2 cellular contexts compared by ENCODE assay signal in the genomic region with DNA sequence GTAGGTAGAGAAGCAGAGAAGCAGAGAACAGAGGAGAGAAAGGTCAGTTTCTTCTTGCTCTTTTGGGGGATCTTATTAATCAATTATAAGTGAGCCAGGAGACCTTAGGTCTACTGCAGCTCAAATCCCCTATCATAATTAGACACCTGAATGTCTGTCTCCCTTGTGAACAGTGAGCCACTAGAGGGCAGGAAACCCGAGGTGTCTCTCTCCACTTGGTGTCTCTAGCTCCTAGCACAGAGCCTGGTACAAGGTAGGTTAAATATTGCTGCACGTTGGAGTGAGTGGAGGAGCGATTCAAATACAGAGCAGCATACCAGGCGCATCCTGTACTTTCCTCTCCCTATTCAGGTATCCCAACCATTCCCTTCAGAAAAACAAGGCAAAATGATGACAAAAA.
TF ChIP-seq lines count a peak whose summit lies in the region.

No MANE protein-coding gene starts in this region.

TF ChIP-seq in IMR-90, 13 proteins besides CTCF, POLR2A, EP300 and RAD21:
- TF ChIP-seq MAZ (IDR thresholded peaks at IDR 0.05; ENCODE audit: borderline replicate concordance, low read depth, low read length): no peak
- TF ChIP-seq RCOR1 (IDR thresholded peaks at IDR 0.05; ENCODE audit: insufficient replicate concordance, low read length): no peak
- no peak for TF ChIP-seq CEBPB (IDR thresholded peaks at IDR 0.05; ENCODE audit: low read depth, low read length)
- no peak for TF ChIP-seq NFE2L2 (IDR thresholded peaks at IDR 0.05; ENCODE audit: low read depth, low read length)
- TF ChIP-seq SMC3 (IDR thresholded peaks at IDR 0.05; ENCODE audit: low read depth, low read length): no peak
- TF ChIP-seq FOS (IDR thresholded peaks at IDR 0.05; ENCODE audit: low read depth, low read length): no peak
- no peak for TF ChIP-seq MXI1 (IDR thresholded peaks at IDR 0.05; ENCODE audit: borderline replicate concordance, low read depth, low read length)
- no peak for TF ChIP-seq USF2 (IDR thresholded peaks at IDR 0.05; ENCODE audit: low read depth, low read length)
- no peak for TF ChIP-seq RFX5 (IDR thresholded peaks at IDR 0.05; ENCODE audit: low read depth, low read length)
- no peak for TF ChIP-seq MAFK (IDR thresholded peaks at IDR 0.05; ENCODE audit: low read depth, low read length)
- TF ChIP-seq, protein P1, sequence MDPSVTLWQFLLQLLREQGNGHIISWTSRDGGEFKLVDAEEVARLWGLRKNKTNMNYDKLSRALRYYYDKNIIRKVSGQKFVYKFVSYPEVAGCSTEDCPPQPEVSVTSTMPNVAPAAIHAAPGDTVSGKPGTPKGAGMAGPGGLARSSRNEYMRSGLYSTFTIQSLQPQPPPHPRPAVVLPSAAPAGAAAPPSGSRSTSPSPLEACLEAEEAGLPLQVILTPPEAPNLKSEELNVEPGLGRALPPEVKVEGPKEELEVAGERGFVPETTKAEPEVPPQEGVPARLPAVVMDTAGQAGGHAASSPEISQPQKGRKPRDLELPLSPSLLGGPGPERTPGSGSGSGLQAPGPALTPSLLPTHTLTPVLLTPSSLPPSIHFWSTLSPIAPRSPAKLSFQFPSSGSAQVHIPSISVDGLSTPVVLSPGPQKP (IDR thresholded peaks at IDR 0.05; ENCODE audit: borderline replicate concordance, low read depth, low read length): no peak
- TF ChIP-seq CHD1 (IDR thresholded peaks at IDR 0.05; ENCODE audit: low read depth, low read length): no peak
- no peak for TF ChIP-seq BHLHE40 (IDR thresholded peaks at IDR 0.05; ENCODE audit: low read depth, low read length)
TF ChIP-seq in IMR-90: peak in this region for 0.

TF ChIP-seq in GM12878, 131 proteins besides CTCF, POLR2A, EP300 and RAD21:
- TF ChIP-seq, protein P2, sequence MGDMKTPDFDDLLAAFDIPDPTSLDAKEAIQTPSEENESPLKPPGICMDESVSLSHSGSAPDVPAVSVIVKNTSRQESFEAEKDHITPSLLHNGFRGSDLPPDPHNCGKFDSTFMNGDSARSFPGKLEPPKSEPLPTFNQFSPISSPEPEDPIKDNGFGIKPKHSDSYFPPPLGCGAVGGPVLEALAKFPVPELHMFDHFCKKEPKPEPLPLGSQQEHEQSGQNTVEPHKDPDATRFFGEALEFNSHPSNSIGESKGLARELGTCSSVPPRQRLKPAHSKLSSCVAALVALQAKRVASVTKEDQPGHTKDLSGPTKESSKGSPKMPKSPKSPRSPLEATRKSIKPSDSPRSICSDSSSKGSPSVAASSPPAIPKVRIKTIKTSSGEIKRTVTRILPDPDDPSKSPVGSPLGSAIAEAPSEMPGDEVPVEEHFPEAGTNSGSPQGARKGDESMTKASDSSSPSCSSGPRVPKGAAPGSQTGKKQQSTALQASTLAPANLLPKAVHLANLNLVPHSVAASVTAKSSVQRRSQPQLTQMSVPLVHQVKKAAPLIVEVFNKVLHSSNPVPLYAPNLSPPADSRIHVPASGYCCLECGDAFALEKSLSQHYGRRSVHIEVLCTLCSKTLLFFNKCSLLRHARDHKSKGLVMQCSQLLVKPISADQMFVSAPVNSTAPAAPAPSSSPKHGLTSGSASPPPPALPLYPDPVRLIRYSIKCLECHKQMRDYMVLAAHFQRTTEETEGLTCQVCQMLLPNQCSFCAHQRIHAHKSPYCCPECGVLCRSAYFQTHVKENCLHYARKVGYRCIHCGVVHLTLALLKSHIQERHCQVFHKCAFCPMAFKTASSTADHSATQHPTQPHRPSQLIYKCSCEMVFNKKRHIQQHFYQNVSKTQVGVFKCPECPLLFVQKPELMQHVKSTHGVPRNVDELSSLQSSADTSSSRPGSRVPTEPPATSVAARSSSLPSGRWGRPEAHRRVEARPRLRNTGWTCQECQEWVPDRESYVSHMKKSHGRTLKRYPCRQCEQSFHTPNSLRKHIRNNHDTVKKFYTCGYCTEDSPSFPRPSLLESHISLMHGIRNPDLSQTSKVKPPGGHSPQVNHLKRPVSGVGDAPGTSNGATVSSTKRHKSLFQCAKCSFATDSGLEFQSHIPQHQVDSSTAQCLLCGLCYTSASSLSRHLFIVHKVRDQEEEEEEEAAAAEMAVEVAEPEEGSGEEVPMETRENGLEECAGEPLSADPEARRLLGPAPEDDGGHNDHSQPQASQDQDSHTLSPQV (IDR thresholded peaks at IDR 0.05): no peak
- TF ChIP-seq EZH2 (IDR thresholded peaks at IDR 0.05; ENCODE audit: borderline replicate concordance, control insufficient read depth, low read depth, low read length) (no peak), TBL1XR1 (IDR thresholded peaks at IDR 0.05; ENCODE audit: low read depth, low read length) (no peak), TCF3 (IDR thresholded peaks at IDR 0.05; ENCODE audit: borderline replicate concordance, insufficient read depth, low read depth, low read length) (no peak), NR2C1 (IDR thresholded peaks at IDR 0.05) (no peak), CBFB (IDR thresholded peaks at IDR 0.05; ENCODE audit: low read depth) (no peak), PML (IDR thresholded peaks at IDR 0.05; ENCODE audit: low read length) (no peak), SP1 (IDR thresholded peaks at IDR 0.05; ENCODE audit: low read depth, low read length) (no peak)
